ENCODE assay signal across 8 cellular contexts in genomic region chr1:223081181-223081994, GRCh38.
DNase-seq lines count a peak whose midpoint lies in the region; ATAC-seq and TF ChIP-seq lines count a peak whose summit lies in the region.

No MANE protein-coding gene starts in this region.

- peak; percentile 88 for TF ChIP-seq CTCF in GM13977 (IDR thresholded peaks at IDR 0.05; ENCODE audit: extremely low read depth, insufficient read depth, missing control alignments)

- H3K27me3 ChIP-seq in right cardiac atrium (ENCODE audit: control insufficient read depth, insufficient read depth) (no peaks in the 10 kb centered on the region), aorta (ENCODE audit: control insufficient read depth in 1 of 2, insufficient read depth in 2 of 2, low read length in 1 of 2) (no peaks in the 10 kb centered on the region)

- intact Hi-C loops in right cardiac atrium (cut with DNase I) (loop anchor here (2.0 to 10.0 kb wide), 4 partner anchors 289 to 347 kb away; partner anchors contain the start of gene FAM177B (in 2 of the 4)), aorta (cut with DNase I) (loop anchor here (1.0 to 5.0 kb wide), 3 partner anchors 289 to 344 kb away; partner anchors contain the start of gene FAM177B (in 1 of the 2))

- H3K4me3 ChIP-seq in right cardiac atrium (ENCODE audit: low read length), result peak overlapping the region; percentile 51
- H3K4me3 ChIP-seq in aorta (ENCODE audit: low read length in 2 of 2), result peak overlapping the region in 1 of 2 donors; percentile 44

- ATAC-seq in HG02884 (IDR thresholded peaks at IDR 0.05; ENCODE audit: unreplicated experiment) (peak; percentile 96), right cardiac atrium (peak; percentile 91 to 92), aorta (ENCODE audit: low FRiP score) (peak; percentile 94)

- no peaks in the 10 kb centered on the region for H3K36me3 ChIP-seq in aorta (ENCODE audit: control insufficient read depth in 1 of 2, insufficient read depth in 2 of 2, low read length in 1 of 2)

- H3K9me3 ChIP-seq in right cardiac atrium (ENCODE audit: control insufficient read depth, low read length) (no peaks in the 10 kb centered on the region), aorta (ENCODE audit: control insufficient read depth, low read length) (no peaks in the 10 kb centered on the region)

- in situ Hi-C loops in GM13977 (cut with MboI; ENCODE audit: low pct_unique_long_range_greater_than_20kb, low sequenced_read_pairs, unreplicated experiment), result loop anchor here (25.0 kb wide), 2 partner anchors 294 to 619 kb away; no protein-coding TSS in a partner anchor

- DNase-seq in GM13977 (ENCODE audit: low spot score) (peak; percentile 82), NCI-H1436 (lab: John Stamatoyannopoulos, UW) (peak; percentile 96), T-helper 2 cell (peak; percentile 30 to 75 (median 49)), anterior cingulate cortex (lab: John Stamatoyannopoulos, UW) (peak in 55 of 58 donors; percentile 10 to 78 (median 53)), right cardiac atrium (peak; percentile 88 to 93 (median 92)), renal cortical epithelial cell (ENCODE audit: low read depth) (peak; percentile 94), aorta (peak; percentile 87 to 93)

- 4% methylated on average over 33 of the region's 33 CpGs for WGBS in right cardiac atrium
- 4% methylated on average over 30 to 33 of the region's 33 CpGs for WGBS in aorta, 2 donors

- peak overlapping the region; percentile 52 for H3K27ac ChIP-seq in right cardiac atrium (ENCODE audit: low read length)
- peak overlapping the region in 1 of 2 donors; percentile 20 for H3K27ac ChIP-seq in aorta (ENCODE audit: low read depth in 1 of 2, low read length in 2 of 2)

- H3K4me1 ChIP-seq in right cardiac atrium (ENCODE audit: control insufficient read depth, insufficient read depth, low read length) (peaks cover 5% of the 10 kb centered on the region), aorta (ENCODE audit: control insufficient read depth in 1 of 2, insufficient read depth in 2 of 2, low read length in 2 of 2) (no peaks in the 10 kb centered on the region)
